ENCODE assay signal across 8 cellular contexts in the genomic region with DNA sequence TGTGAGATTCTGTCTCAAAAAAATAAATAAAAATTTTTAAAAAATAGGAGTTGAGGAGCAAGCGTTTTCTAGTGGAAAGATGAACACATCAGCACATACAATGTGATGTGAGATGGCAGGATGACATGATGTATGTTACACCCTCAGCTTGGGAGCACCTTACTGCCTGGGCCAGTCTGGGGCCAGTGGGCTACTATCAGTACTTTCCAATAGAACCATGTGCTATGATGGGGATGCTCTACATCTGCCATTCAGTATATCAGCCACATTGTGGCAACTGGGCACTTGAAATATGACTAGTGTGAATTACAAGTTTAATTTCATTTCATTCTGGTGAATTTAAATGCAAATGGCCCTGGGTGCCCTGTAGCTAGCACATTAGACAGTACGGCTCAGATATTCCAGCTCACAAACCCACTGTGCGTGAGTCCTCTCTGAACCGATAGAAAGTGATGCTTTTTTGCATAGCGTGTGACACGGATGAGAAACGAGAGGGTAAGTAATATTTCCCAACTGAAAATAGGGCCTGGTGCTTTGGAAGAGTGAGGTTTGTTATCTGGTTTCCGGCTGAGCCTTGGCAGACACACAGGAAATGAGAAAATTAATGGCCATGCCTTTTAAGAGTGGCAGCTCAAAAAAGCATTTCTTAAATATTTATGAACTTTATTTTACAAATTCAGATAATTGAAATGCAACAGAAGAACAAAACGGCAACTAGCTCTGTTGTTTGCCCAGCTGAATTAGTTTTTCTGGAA.
A peak's percentile ranks its signal among the peaks of the same experiment; 100 is the strongest.
DNase-seq lines count a peak whose midpoint lies in the region; ATAC-seq and TF ChIP-seq lines count a peak whose summit lies in the region.

No MANE protein-coding gene starts in this region.

- H3K4me3 ChIP-seq in psoas muscle = no peak overlapping the region

- POLR2A ChIA-PET in activated CD8-positive, alpha-beta T cell treated with anti-CD3 and anti-CD28 coated beads, Interleukin-2, amount 10 ng/mL, durations not matched to agents 7 days and 5 days (lab: Charles Lee) = interaction anchor here (1.4 kb wide), 1 partner anchor 10 kb away, joined by 3 read pairs; no protein-coding TSS in a partner anchor
- POLR2A ChIA-PET in naive thymus-derived CD8-positive, alpha-beta T cell (lab: Charles Lee) = no interaction called here

- intact Hi-C loops in CD14-positive monocyte (cut with micrococcal nuclease) = no loop called here
- intact Hi-C loops in psoas muscle (cut with DNase I) = no loop called here

- H3K4me3 Mint-ChIP-seq in activated CD8-positive, alpha-beta T cell treated with anti-CD3 and anti-CD28 coated beads, Interleukin-2, amount 10 ng/mL, durations not matched to agents 7 days and 5 days = peak overlapping the region; percentile 45
- H3K4me3 Mint-ChIP-seq in naive thymus-derived CD8-positive, alpha-beta T cell = peak overlapping the region in 9 of 10 donors; percentile 22 to 69 (median 56)
- no peak overlapping the region for H3K4me3 Mint-ChIP-seq in CD14-positive monocyte

- CTCF ChIA-PET in activated CD8-positive, alpha-beta T cell treated with anti-CD3 and anti-CD28 coated beads, Interleukin-2, amount 10 ng/mL, durations not matched to agents 7 days and 5 days (lab: Charles Lee) = interaction anchor here (1.0 to 1.7 kb wide), 3 partner anchors 8 to 55 kb away, joined by 3 to 5 read pairs (median 3); no protein-coding TSS in a partner anchor

- peak in 2 of 3 donors; percentile 11 to 14 for DNase-seq in stimulated activated CD4-positive, alpha-beta T cell treated with anti-CD3 and anti-CD28 coated beads, Interleukin-12 subunit alpha, Interleukin-12 subunit beta, amount 100 ng/mL, for 48 hours (ENCODE audit: low read depth in 2 of 3, low spot score in 1 of 3)
- DNase-seq in stimulated activated CD4-positive, alpha-beta T cell treated with anti-CD3 and anti-CD28 coated beads, Interleukin-12 subunit alpha, Interleukin-12 subunit beta, amount 100 ng/mL, for 4 hours = no peak
- peak; percentile 43 for DNase-seq in activated CD8-positive, alpha-beta T cell treated with anti-CD3 and anti-CD28 coated beads, Interleukin-2, amount 10 ng/mL, durations not matched to agents 7 days and 5 days
- peak in 1 of 10 donors; percentile 18 for DNase-seq in naive thymus-derived CD8-positive, alpha-beta T cell
- DNase-seq in CD14-positive monocyte (ENCODE audit: low spot score) (no peak), psoas muscle (no peak)

- H3K36me3 Mint-ChIP-seq in activated CD8-positive, alpha-beta T cell treated with anti-CD3 and anti-CD28 coated beads, Interleukin-2, amount 10 ng/mL, durations not matched to agents 7 days and 5 days (ENCODE audit: low read depth) = peaks cover 4% of the 10 kb centered on the region
- H3K36me3 Mint-ChIP-seq in naive thymus-derived CD8-positive, alpha-beta T cell = peaks cover 0 to 19% (median 10%) of the 10 kb centered on the region in 3 donors
- peaks cover 49 to 72% of the 10 kb centered on the region in 2 donors for H3K36me3 Mint-ChIP-seq in CD14-positive monocyte

- 47 to 58% (median 56%) methylated on average over 9 of the region's 9 CpGs for WGBS in psoas muscle, 3 donors

- H3K9me3 Mint-ChIP-seq in activated CD8-positive, alpha-beta T cell treated with anti-CD3 and anti-CD28 coated beads, Interleukin-2, amount 10 ng/mL, durations not matched to agents 7 days and 5 days (ENCODE audit: insufficient read depth) = no peaks in the 10 kb centered on the region
- H3K9me3 Mint-ChIP-seq in naive thymus-derived CD8-positive, alpha-beta T cell = no peaks in the 10 kb centered on the region
- no peaks in the 10 kb centered on the region for H3K9me3 Mint-ChIP-seq in CD14-positive monocyte

- peaks cover 0 to 37% of the 10 kb centered on the region in 2 donors for H3K36me3 ChIP-seq in psoas muscle (ENCODE audit: insufficient read depth in 1 of 2, low read depth in 1 of 2)

- peak overlapping the region; percentile 85 for H3K27ac Mint-ChIP-seq in activated CD8-positive, alpha-beta T cell treated with anti-CD3 and anti-CD28 coated beads, Interleukin-2, amount 10 ng/mL, durations not matched to agents 7 days and 5 days
- H3K27ac Mint-ChIP-seq in naive thymus-derived CD8-positive, alpha-beta T cell = peak overlapping the region in 9 of 10 donors; percentile 48 to 92 (median 78)
- peak overlapping the region in 3 of 7 donors; percentile 24 to 32 (median 26) for H3K27ac Mint-ChIP-seq in CD14-positive monocyte

- H3K4me1 ChIP-seq in psoas muscle = peaks cover 21% of the 10 kb centered on the region

- no peak for TF ChIP-seq CTCF in CD14-positive monocyte (IDR thresholded peaks at IDR 0.05)
- TF ChIP-seq CTCF in psoas muscle (IDR thresholded peaks at IDR 0.05) = no peak

- H3K9me3 ChIP-seq in psoas muscle = no peaks in the 10 kb centered on the region

- H3K4me1 Mint-ChIP-seq in activated CD8-positive, alpha-beta T cell treated with anti-CD3 and anti-CD28 coated beads, Interleukin-2, amount 10 ng/mL, durations not matched to agents 7 days and 5 days (ENCODE audit: low read depth) = peaks cover 51% of the 10 kb centered on the region
- peaks cover 20 to 54% (median 44%) of the 10 kb centered on the region in 4 donors for H3K4me1 Mint-ChIP-seq in naive thymus-derived CD8-positive, alpha-beta T cell
- peaks cover 10% of the 10 kb centered on the region for H3K4me1 Mint-ChIP-seq in CD14-positive monocyte

- no peaks in the 10 kb centered on the region for H3K27me3 ChIP-seq in psoas muscle (ENCODE audit: insufficient read depth in 3 of 3, low read length in 2 of 3)

- H3K27ac ChIP-seq in psoas muscle = no peak overlapping the region

- no peaks in the 10 kb centered on the region for H3K27me3 Mint-ChIP-seq in activated CD8-positive, alpha-beta T cell treated with anti-CD3 and anti-CD28 coated beads, Interleukin-2, amount 10 ng/mL, durations not matched to agents 7 days and 5 days (ENCODE audit: low read depth)
- no peaks in the 10 kb centered on the region for H3K27me3 Mint-ChIP-seq in naive thymus-derived CD8-positive, alpha-beta T cell
- H3K27me3 Mint-ChIP-seq in CD14-positive monocyte (ENCODE audit: low read depth in 3 of 3) = peaks cover 0 to 1% (median 0%) of the 10 kb centered on the region in 3 donors

- ATAC-seq in HG03469 (IDR thresholded peaks at IDR 0.05; ENCODE audit: unreplicated experiment) (peak; percentile 60), GM21723 (IDR thresholded peaks at IDR 0.05; ENCODE audit: unreplicated experiment) (no peak), psoas muscle (no peak)
- peak; percentile 55 for ATAC-seq in activated CD8-positive, alpha-beta T cell treated with anti-CD3 and anti-CD28 coated beads, Interleukin-2, amount 10 ng/mL, durations not matched to agents 7 days and 5 days
- peak; percentile 41 to 47 for ATAC-seq in naive thymus-derived CD8-positive, alpha-beta T cell

Comparison
In these comparisons a context has a peak if more than half of its experiments do, and no peak if none do; other contexts are left out.
1. DNase-seq: peak in stimulated activated CD4-positive, alpha-beta T cell treated with anti-CD3 and anti-CD28 coated beads, Interleukin-12 subunit alpha, Interleukin-12 subunit beta, amount 100 ng/mL, for 48 hours (2 of 3) and activated CD8-positive, alpha-beta T cell treated with anti-CD3 and anti-CD28 coated beads, Interleukin-2, amount 10 ng/mL, durations not matched to agents 7 days and 5 days (single experiment); none in stimulated activated CD4-positive, alpha-beta T cell treated with anti-CD3 and anti-CD28 coated beads, Interleukin-12 subunit alpha, Interleukin-12 subunit beta, amount 100 ng/mL, for 4 hours (single experiment), CD14-positive monocyte (single experiment) and psoas muscle (0 of 2).
2. ATAC-seq: peak in HG03469 (single experiment), activated CD8-positive, alpha-beta T cell treated with anti-CD3 and anti-CD28 coated beads, Interleukin-2, amount 10 ng/mL, durations not matched to agents 7 days and 5 days (single experiment) and naive thymus-derived CD8-positive, alpha-beta T cell (2 of 2); none in GM21723 (single experiment) and psoas muscle (0 of 4).
3. H3K4me3 Mint-ChIP-seq: peak in activated CD8-positive, alpha-beta T cell treated with anti-CD3 and anti-CD28 coated beads, Interleukin-2, amount 10 ng/mL, durations not matched to agents 7 days and 5 days (single experiment) and naive thymus-derived CD8-positive, alpha-beta T cell (9 of 10); none in CD14-positive monocyte (0 of 2).